ENCODE assay signal across 8 cellular contexts in the genomic region with DNA sequence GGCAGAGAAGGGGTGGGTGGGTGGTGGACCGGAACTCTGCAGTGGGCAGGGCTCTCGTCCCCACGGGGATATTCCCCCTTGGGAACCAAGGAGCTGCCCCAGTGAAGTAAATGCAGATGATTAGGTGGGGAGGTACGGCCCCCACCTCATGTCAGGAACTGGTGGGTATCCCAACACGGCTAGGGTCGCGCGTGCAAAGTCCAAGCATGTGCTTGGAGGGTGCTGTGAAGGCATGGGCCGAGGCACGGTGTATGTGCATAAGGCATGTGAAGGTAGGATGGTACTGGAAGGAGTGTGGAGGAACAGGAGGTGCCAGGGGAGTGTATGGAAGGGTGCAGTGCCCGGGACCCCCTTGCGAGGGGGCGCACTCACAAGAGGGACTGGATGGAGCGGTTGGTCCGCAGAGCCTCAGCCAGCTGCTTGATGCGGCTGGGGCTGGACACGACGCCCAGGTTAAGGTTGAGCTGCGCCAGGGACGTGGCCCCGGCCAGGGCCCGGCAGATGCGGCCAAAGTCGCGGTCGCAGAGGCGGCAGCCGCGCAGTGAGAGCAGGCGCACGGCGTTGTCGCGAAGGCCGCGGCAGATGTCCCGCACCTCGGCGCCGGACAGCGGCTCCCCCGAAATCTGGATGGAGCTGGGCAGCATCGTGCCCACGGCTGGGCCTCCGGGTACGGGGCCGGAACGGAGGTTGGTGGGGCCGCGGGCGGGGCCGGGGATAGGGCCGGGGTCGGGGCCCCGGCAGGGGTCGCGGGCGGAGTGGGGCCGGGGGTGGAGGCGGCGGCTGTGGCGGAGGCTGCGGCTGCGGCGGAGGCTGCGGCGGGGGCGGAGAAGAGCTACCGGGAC. TPM values are rescaled to one million over a fixed set of nuclear protein-coding genes. Genes with fewer than 3 reads are reported as not detected.
DNase-seq lines count a peak whose midpoint lies in the region; ATAC-seq and TF ChIP-seq lines count a peak whose summit lies in the region.

No MANE protein-coding gene starts in this region.

- DNase-seq in BJ (ENCODE audit: low read depth), result no peak
- peak; percentile 42 for DNase-seq in activated naive CD8-positive, alpha-beta T cell treated with anti-CD3 and anti-CD28 coated beads, Interleukin-2, amount 10 ng/mL, durations not matched to agents 7 days and 5 days
- no peak for DNase-seq in testis
- DNase-seq in NCI-H510A treated with DMSO at 0.1 percent for 48 hours (lab: John Stamatoyannopoulos, UW), result no peak
- DNase-seq in NCI-H1436 (lab: John Stamatoyannopoulos, UW), result no peak
- DNase-seq in activated effector memory CD4-positive, alpha-beta T cell treated with Interleukin-2 at 50 U/mL for 16 hours, result no peak

- no peaks in the 10 kb centered on the region for H3K27me3 ChIP-seq in BJ (ENCODE audit: control insufficient read depth, insufficient read depth, low read length)
- H3K27me3 ChIP-seq in layer of hippocampus (ENCODE audit: control insufficient read depth, insufficient read depth, low read length), result no peaks in the 10 kb centered on the region
- no peaks in the 10 kb centered on the region for H3K27me3 ChIP-seq in testis

- intact Hi-C loops in testis (cut with DNase I; ENCODE audit: low total_unique reads), result loop anchor here (10.0 kb wide), 1 partner anchor 55 kb away; a partner anchor contains a TSS

- no peak overlapping the region for H3K27ac Mint-ChIP-seq in activated naive CD8-positive, alpha-beta T cell treated with anti-CD3 and anti-CD28 coated beads, Interleukin-2, amount 10 ng/mL, durations not matched to agents 7 days and 5 days

- TF ChIP-seq CTCF in BJ (IDR thresholded peaks at IDR 0.05; ENCODE audit: insufficient read depth, low read depth, low read length) (0 out of 2 replicates have a peak, but pooled peaks have one; percentile 4), testis (IDR thresholded peaks at IDR 0.05) (no peak)

- H3K4me3 ChIP-seq in BJ (ENCODE audit: low read depth, low read length) (peak overlapping the region; percentile 61), testis (peak overlapping the region; percentile 74 to 76)

- H3K9me3 Mint-ChIP-seq in activated naive CD8-positive, alpha-beta T cell treated with anti-CD3 and anti-CD28 coated beads, Interleukin-2, amount 10 ng/mL, durations not matched to agents 7 days and 5 days, result no peaks in the 10 kb centered on the region

- POLR2A ChIA-PET in BJ (lab: Charles Lee), result interaction anchor here (0.6 kb wide), 1 partner anchor 505 kb away, joined by 5 read pairs; no protein-coding TSS in a partner anchor
- POLR2A ChIA-PET in activated naive CD8-positive, alpha-beta T cell treated with anti-CD3 and anti-CD28 coated beads, Interleukin-2, amount 10 ng/mL, durations not matched to agents 7 days and 5 days (lab: Charles Lee), result interaction anchor here (0.6 to 1.2 kb wide), 5 partner anchors 11 to 285 kb away, joined by 3 to 5 read pairs (median 3); a partner anchor contains a TSS

- peaks cover 15% of the 10 kb centered on the region for H3K36me3 Mint-ChIP-seq in activated naive CD8-positive, alpha-beta T cell treated with anti-CD3 and anti-CD28 coated beads, Interleukin-2, amount 10 ng/mL, durations not matched to agents 7 days and 5 days

- H3K27me3 Mint-ChIP-seq in activated naive CD8-positive, alpha-beta T cell treated with anti-CD3 and anti-CD28 coated beads, Interleukin-2, amount 10 ng/mL, durations not matched to agents 7 days and 5 days, result peaks cover 18% of the 10 kb centered on the region

- CTCF ChIA-PET in BJ (lab: Yijun Ruan, JAX), result interaction anchor here (0.6 to 12.0 kb wide), 8 partner anchors 10 to 247 kb away, joined by 3 to 136 read pairs (median 12); a partner anchor contains a TSS

- WGBS in testis, 2 donors, result 8 to 20% methylated on average over 18 to 69 of the region's 69 CpGs

- peak overlapping the region; percentile 86 for H3K4me3 Mint-ChIP-seq in activated naive CD8-positive, alpha-beta T cell treated with anti-CD3 and anti-CD28 coated beads, Interleukin-2, amount 10 ng/mL, durations not matched to agents 7 days and 5 days

- H3K4me1 Mint-ChIP-seq in activated naive CD8-positive, alpha-beta T cell treated with anti-CD3 and anti-CD28 coated beads, Interleukin-2, amount 10 ng/mL, durations not matched to agents 7 days and 5 days, result peaks cover 11% of the 10 kb centered on the region

- H3K27ac ChIP-seq in layer of hippocampus (ENCODE audit: low read depth, low read length) (peak overlapping the region; percentile 30), testis (peak overlapping the region in 1 of 2 donors; percentile 75)

- H3K36me3 ChIP-seq in BJ (ENCODE audit: control insufficient read depth, insufficient read depth, low read length) (peaks cover 33% of the 10 kb centered on the region), testis (ENCODE audit: low read depth, missing control alignments) (no peaks in the 10 kb centered on the region)

- no peaks in the 10 kb centered on the region for H3K9me3 ChIP-seq in testis

- H3K4me1 ChIP-seq in testis, result peaks cover 16% of the 10 kb centered on the region

- no peak for TF ChIP-seq POLR2A in testis (IDR thresholded peaks at IDR 0.05)

- ATAC-seq in HG02798 (IDR thresholded peaks at IDR 0.05; ENCODE audit: poor library complexity, unreplicated experiment), result peak; percentile 2
- ATAC-seq in activated naive CD8-positive, alpha-beta T cell treated with anti-CD3 and anti-CD28 coated beads, Interleukin-2, amount 10 ng/mL, durations not matched to agents 7 days and 5 days (ENCODE audit: low read depth), result peak; percentile 2

RNA-seq across cellular contexts. Expression of a gene that starts 0.8 kb away (rescaled TPM):
- polyA plus RNA-seq in BJ (2011; rRNA removed), result 0.15 and 0.33 TPM in 2 replicates
- 0.28 and 0.46 TPM in 2 replicates for polyA minus RNA-seq in BJ (2011; rRNA and poly(A)+ RNA removed)
- total RNA-seq in activated naive CD8-positive, alpha-beta T cell treated with anti-CD3 and anti-CD28 coated beads, Interleukin-2, amount 10 ng/mL, durations not matched to agents 7 days and 5 days, result under 1 TPM; 0.33 to 0.37 TPM
- total RNA-seq in testis, result 10 to 100 TPM; 20.1 to 29.3 TPM
- polyA plus RNA-seq in testis (ENCODE audit: insufficient read depth, low read depth, low replicate concordance), result 50.6 TPM

RNA-seq across cellular contexts. Expression of a gene that starts 7.4 kb away (rescaled TPM):
- polyA plus RNA-seq in BJ (2011; rRNA removed) (291 and 355 TPM in 2 replicates), testis (ENCODE audit: insufficient read depth, low read depth, low replicate concordance) (131 TPM)
- 242 and 409 TPM in 2 replicates for polyA minus RNA-seq in BJ (2011; rRNA and poly(A)+ RNA removed)
- total RNA-seq in activated naive CD8-positive, alpha-beta T cell treated with anti-CD3 and anti-CD28 coated beads, Interleukin-2, amount 10 ng/mL, durations not matched to agents 7 days and 5 days, result 10 to 100 TPM; 63.2 to 71.8 TPM
- total RNA-seq in testis, result 100 to 1,000 TPM; 130 to 138 TPM

RNA-seq across cellular contexts. Expression of a gene that starts 7.5 kb away (rescaled TPM):
- polyA plus RNA-seq in BJ (2011; rRNA removed) (37.5 and 41.5 TPM in 2 replicates), testis (ENCODE audit: insufficient read depth, low read depth, low replicate concordance) (41.3 TPM)
- polyA minus RNA-seq in BJ (2011; rRNA and poly(A)+ RNA removed), result 12.6 and 25.1 TPM in 2 replicates
- 10 to 100 TPM; 28.8 to 29.7 TPM for total RNA-seq in activated naive CD8-positive, alpha-beta T cell treated with anti-CD3 and anti-CD28 coated beads, Interleukin-2, amount 10 ng/mL, durations not matched to agents 7 days and 5 days
- 10 to 100 TPM; 35.0 to 37.7 TPM for total RNA-seq in testis

RNA-seq across cellular contexts. Expression of a gene that starts 32.0 kb away (rescaled TPM):
- polyA plus RNA-seq in BJ (2011; rRNA removed) (17.5 and 29.0 TPM in 2 replicates), testis (ENCODE audit: insufficient read depth, low read depth, low replicate concordance) (35.4 TPM)
- 10.3 and 10.4 TPM in 2 replicates for polyA minus RNA-seq in BJ (2011; rRNA and poly(A)+ RNA removed)
- total RNA-seq in activated naive CD8-positive, alpha-beta T cell treated with anti-CD3 and anti-CD28 coated beads, Interleukin-2, amount 10 ng/mL, durations not matched to agents 7 days and 5 days, result 10 to 100 TPM; 42.7 to 47.6 TPM
- total RNA-seq in testis, result 10 to 100 TPM; 55.9 to 59.1 TPM

RNA-seq across cellular contexts. Expression of a gene that starts 54.0 kb away (rescaled TPM):
- polyA plus RNA-seq in BJ (2011; rRNA removed) (2.1 and 4.8 TPM in 2 replicates), testis (ENCODE audit: insufficient read depth, low read depth, low replicate concordance) (1.3 TPM)
- 1.5 and 1.9 TPM in 2 replicates for polyA minus RNA-seq in BJ (2011; rRNA and poly(A)+ RNA removed)
- total RNA-seq in activated naive CD8-positive, alpha-beta T cell treated with anti-CD3 and anti-CD28 coated beads, Interleukin-2, amount 10 ng/mL, durations not matched to agents 7 days and 5 days, result under 1 TPM; 0.30 to 0.37 TPM
- total RNA-seq in testis, result 1 to 10 TPM; 1.7 to 1.9 TPM

Comparison
In these comparisons a context has a peak if more than half of its experiments do, and no peak if none do; other contexts are left out.
1. RNA of a gene that starts 0.8 kb away (total RNA-seq): 20.1 to 29.3 TPM in testis; 0.33 to 0.37 TPM in activated naive CD8-positive, alpha-beta T cell treated with anti-CD3 and anti-CD28 coated beads, Interleukin-2, amount 10 ng/mL, durations not matched to agents 7 days and 5 days; every median in the first group is over 10 times any median in the second.